1 cellular context compared by ENCODE assay signal in genomic region chr1:2229921-2230700, GRCh38.
TF ChIP-seq lines count a peak whose summit lies in the region.

No MANE protein-coding gene starts in this region.

TF ChIP-seq in GM23338, 12 proteins besides CTCF, POLR2A, EP300 and RAD21 (continued from another document):
- TF ChIP-seq ZNF114 (CRISPR knock-in tag; IDR thresholded peaks at IDR 0.05) (no peak), STAT1 (IDR thresholded peaks at IDR 0.05; ENCODE audit: unreplicated experiment) (no peak), EZH2phosphoT487 (IDR thresholded peaks at IDR 0.05; ENCODE audit: unreplicated experiment) (no peak), ETS1 (IDR thresholded peaks at IDR 0.05) (no peak)
